26 cellular contexts compared by ENCODE assay signal in the genomic region with DNA sequence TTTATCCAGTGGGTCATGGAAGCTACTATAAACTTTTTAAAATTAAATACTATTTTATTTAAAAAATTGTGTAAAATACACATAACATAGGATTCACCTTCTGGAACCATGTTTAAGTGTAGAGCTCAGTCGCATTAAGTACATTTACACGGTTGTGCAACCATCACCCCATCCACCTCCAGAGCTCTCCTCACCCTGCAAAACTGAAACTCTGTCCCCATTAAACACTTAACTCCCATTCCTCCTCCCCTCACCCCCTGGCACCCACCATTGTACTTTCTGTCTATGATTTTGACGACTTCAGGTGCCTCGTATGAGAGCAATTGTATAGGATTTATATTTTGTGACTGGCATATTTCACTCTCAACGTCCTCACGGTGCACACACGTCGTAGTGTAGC.
DNase-seq lines count a peak whose midpoint lies in the region; ATAC-seq and TF ChIP-seq lines count a peak whose summit lies in the region.
"Had no signal": no experiment of that assay in that cellular context is flagged by ENCODE, and none has a peak within 500 bp of the region (broad histone marks: within the 10 kb centered on the region; RNA-seq: fewer than 3 reads in every experiment).

No MANE protein-coding gene starts in this region.

- intact Hi-C loops in heart left ventricle (cut with DNase I) = no loop called here
- intact Hi-C loops in spleen (cut with DNase I; ENCODE audit: low total_unique reads) = no loop called here

- H3K27me3 ChIP-seq in right atrium auricular region (no peaks in the 10 kb centered on the region), heart left ventricle (peaks cover 0 to 14% (median 0%) of the 10 kb centered on the region in 9 donors), SJSA1 (replicated peaks) (no peaks in the 10 kb centered on the region), spleen (replicated peaks in 1 of 7) (peaks cover 0 to 8% (median 0%) of the 10 kb centered on the region in 7 donors)
- no peaks in the 10 kb centered on the region for H3K27me3 ChIP-seq in effector memory CD4-positive, alpha-beta T cell (replicated peaks; ENCODE audit: control insufficient read depth, insufficient read depth, low read length, poor library complexity, severe bottlenecking)
- H3K27me3 ChIP-seq: ovary, upper lobe of left lung had no signal

- H3K9me3 ChIP-seq in right atrium auricular region = no peaks in the 10 kb centered on the region
- H3K9me3 ChIP-seq in heart left ventricle = no peaks in the 10 kb centered on the region
- H3K9me3 ChIP-seq in SJSA1 (replicated peaks) = no peaks in the 10 kb centered on the region
- no peaks in the 10 kb centered on the region for H3K9me3 ChIP-seq in spleen
- no peaks in the 10 kb centered on the region for H3K9me3 ChIP-seq in effector memory CD4-positive, alpha-beta T cell (ENCODE audit: control insufficient read depth, low read length)
- H3K9me3 ChIP-seq: ovary, upper lobe of left lung had no signal

- DNase-seq in right atrium auricular region (ENCODE audit: low spot score) (peak; percentile 28), heart left ventricle (no peak), SJSA1 (ENCODE audit: low read depth in 1 of 2, low spot score in 2 of 2) (no peak), islet precursor cell (peak; percentile 4), spleen (peak; percentile 21), NCI-H774 (lab: John Stamatoyannopoulos, UW) (no peak)
- DNase-seq in effector memory CD4-positive, alpha-beta T cell = no peak
- DNase-seq: activated CD4-positive, alpha-beta T cell treated with anti-CD3 and anti-CD28 coated beads for 4 hours; activated gamma-delta T cell treated with Interleukin-2 at 50 U/mL for 16 hours; activated T-cell treated with anti-CD3 and anti-CD28 coated beads, Interleukin-2, amount 50 U/mL, for 48 hours; COR-L47; DMS53; H9; Karpas-422; NCI-H146; NCI-H2107; NCI-H748 treated with DMSO at 0.1 percent for 48 hours; stimulated activated naive B cell treated with anti-CD40 and anti-IgM and Interleukin-4, amounts not matched to agents 10 μg/mL and 1 μg/mL and 100 μg/mL, for 72 hours; substantia nigra; SW 1271; upper lobe of left lung; WERI-Rb-1 had no signal

- no peak overlapping the region for H3K27ac ChIP-seq in right atrium auricular region
- H3K27ac ChIP-seq in heart left ventricle = no peak overlapping the region
- peak overlapping the region; percentile 54 for H3K27ac ChIP-seq in SJSA1
- peak overlapping the region in 3 of 8 donors; percentile 66 to 78 (median 75) for H3K27ac ChIP-seq in spleen
- H3K27ac ChIP-seq in effector memory CD4-positive, alpha-beta T cell (ENCODE audit: insufficient read depth, low read length, poor library complexity, severe bottlenecking) = no peak overlapping the region
- H3K27ac ChIP-seq: HL-60, ovary, skin epidermis, upper lobe of left lung, WERI-Rb-1 had no signal

- no peaks in the 10 kb centered on the region for H3K4me1 ChIP-seq in right atrium auricular region
- no peaks in the 10 kb centered on the region for H3K4me1 ChIP-seq in heart left ventricle
- peaks cover 38% of the 10 kb centered on the region for H3K4me1 ChIP-seq in SJSA1 (replicated peaks)
- peaks cover 0 to 31% (median 10%) of the 10 kb centered on the region in 6 donors for H3K4me1 ChIP-seq in spleen
- peaks cover 9% of the 10 kb centered on the region for H3K4me1 ChIP-seq in effector memory CD4-positive, alpha-beta T cell (ENCODE audit: control insufficient read depth, insufficient read depth, low read length, poor library complexity, severe bottlenecking)
- H3K4me1 ChIP-seq: upper lobe of left lung had no signal

- no peak for TF ChIP-seq CTCF in right atrium auricular region (IDR thresholded peaks at IDR 0.05)
- no peak for TF ChIP-seq CTCF in heart left ventricle (IDR thresholded peaks at IDR 0.05)
- TF ChIP-seq CTCF in spleen (IDR thresholded peaks at IDR 0.05 in 8 of 11, conservative IDR thresholded peaks at IDR 0.05 in 3 of 11) = no peak

- H3K4me3 ChIP-seq in right atrium auricular region = no peak overlapping the region
- no peak overlapping the region for H3K4me3 ChIP-seq in heart left ventricle
- no peak overlapping the region for H3K4me3 ChIP-seq in SJSA1
- no peak overlapping the region for H3K4me3 ChIP-seq in spleen
- no peak overlapping the region for H3K4me3 ChIP-seq in effector memory CD4-positive, alpha-beta T cell (ENCODE audit: insufficient read depth, low read depth, low read length, poor library complexity, severe bottlenecking)
- H3K4me3 ChIP-seq: ovary, skin epidermis, upper lobe of left lung had no signal

- TF ChIP-seq POLR2A in heart left ventricle (IDR thresholded peaks at IDR 0.05) (no peak), spleen (IDR thresholded peaks at IDR 0.05) (no peak)

- ATAC-seq in heart left ventricle (no peak), HG02763 (IDR thresholded peaks at IDR 0.05; ENCODE audit: unreplicated experiment) (no peak)
- ATAC-seq: stimulated activated naive B cell treated with anti-CD40 and anti-IgM and Interleukin-4, amounts not matched to agents 10 μg/mL and 1 μg/mL and 100 μg/mL, for 72 hours had no signal

- 90 to 95% (median 92%) methylated on average over 8 of the region's 8 CpGs for WGBS in heart left ventricle, 4 donors
- 87 to 95% (median 87%) methylated on average over 8 of the region's 8 CpGs for WGBS in spleen, 5 donors

- H3K36me3 ChIP-seq in right atrium auricular region (no peaks in the 10 kb centered on the region), heart left ventricle (no peaks in the 10 kb centered on the region), SJSA1 (no peaks in the 10 kb centered on the region), spleen (no peaks in the 10 kb centered on the region)
- no peaks in the 10 kb centered on the region for H3K36me3 ChIP-seq in effector memory CD4-positive, alpha-beta T cell (ENCODE audit: control insufficient read depth, insufficient read depth, low read length)
- H3K36me3 ChIP-seq: ovary, upper lobe of left lung, WERI-Rb-1 had no signal

Comparison
In these comparisons a context has a peak if more than half of its experiments do, and no peak if none do; other contexts are left out.
1. DNase-seq: peak in right atrium auricular region (single experiment), islet precursor cell (single experiment) and spleen (single experiment); none in heart left ventricle (0 of 5), SJSA1 (0 of 2), effector memory CD4-positive, alpha-beta T cell (0 of 3) and NCI-H774 (single experiment).